In genomic region chrX:10156199-10157031, GRCh38 we compare ENCODE assay signal across 8 cellular contexts. TPM values are rescaled to one million over a fixed set of nuclear protein-coding genes. Genes with fewer than 3 reads are reported as not detected.
DNase-seq lines count a peak whose midpoint lies in the region; ATAC-seq and TF ChIP-seq lines count a peak whose summit lies in the region.

CLCN4 (plus strand) TSS chrX:10156975; CDS start chrX:10185033, 28,058 bp downstream.

- no peak within 1 kb of the TSS for H3K4me3 ChIP-seq in NB4 (ENCODE audit: low read depth, low read length)

- peak; percentile 41 for DNase-seq in NB4 (ENCODE audit: low read depth)
- peak; percentile 79 for DNase-seq in Right ventricle myocardium inferior (ENCODE audit: missing footprints)
- DNase-seq in omental fat pad (ENCODE audit: low spot score) = no peak
- DNase-seq in DMS114 treated with DMSO at 0.1 percent for 48 hours (lab: John Stamatoyannopoulos, UW; ENCODE audit: unreplicated experiment) = no peak
- DNase-seq in activated CD8-positive, alpha-beta memory T cell treated with anti-CD3 and anti-CD28 coated beads, Interleukin-2, amount 50 U/mL, for 48 hours = no peak

- H3K27me3 Mint-ChIP-seq in activated naive CD8-positive, alpha-beta T cell = peaks cover 17% of the 10 kb centered on the region

- intact Hi-C loops in Right ventricle myocardium inferior (cut with DNase I) = no loop called here

- no peak within 1 kb of the TSS for H3K27ac Mint-ChIP-seq in activated naive CD8-positive, alpha-beta T cell

- H3K36me3 Mint-ChIP-seq in activated naive CD8-positive, alpha-beta T cell = no peaks in the 10 kb centered on the region

- H3K27ac ChIP-seq in C4-2B = peak within 1 kb of the TSS; percentile 49

- ATAC-seq in GM21529 (IDR thresholded peaks at IDR 0.05; ENCODE audit: unreplicated experiment) (peak; percentile 59), Right ventricle myocardium inferior (peak; percentile 80), omental fat pad (ENCODE audit: low FRiP score) (peak; percentile 77)

- H3K4me1 Mint-ChIP-seq in activated naive CD8-positive, alpha-beta T cell (ENCODE audit: low read depth) = peaks cover 7% of the 10 kb centered on the region

- H3K9me3 Mint-ChIP-seq in activated naive CD8-positive, alpha-beta T cell (ENCODE audit: low read depth) = no peaks in the 10 kb centered on the region

- no peak for TF ChIP-seq CTCF in C4-2B (conservative IDR thresholded peaks at IDR 0.05)
- TF ChIP-seq CTCF in NB4 (IDR thresholded peaks at IDR 0.05; ENCODE audit: low read depth, low read length) = no peak
- no peak for TF ChIP-seq CTCF in omental fat pad (IDR thresholded peaks at IDR 0.05)

- no peak for TF ChIP-seq POLR2A in NB4 (IDR thresholded peaks at IDR 0.05; ENCODE audit: extremely low read depth, insufficient read length)

- H3K4me3 Mint-ChIP-seq in activated naive CD8-positive, alpha-beta T cell = peak within 1 kb of the TSS; percentile 59

RNA-seq across cellular contexts. Expression of gene CLCN4, which starts in this region (rescaled TPM):
- total RNA-seq in Right ventricle myocardium inferior (26.7 TPM), omental fat pad (1 to 10 TPM; 1.2 to 3.9 (median 2.3) TPM)

Comparison
In these comparisons a context has a peak if more than half of its experiments do, and no peak if none do; other contexts are left out.
1. DNase-seq: peak in NB4 (single experiment) and Right ventricle myocardium inferior (single experiment); none in omental fat pad (single experiment), DMS114 treated with DMSO at 0.1 percent for 48 hours (single experiment) and activated CD8-positive, alpha-beta memory T cell treated with anti-CD3 and anti-CD28 coated beads, Interleukin-2, amount 50 U/mL, for 48 hours (single experiment).
2. Peak in every context shown above with its lines, with median percentiles within 50 percentile points of each other: ATAC-seq.